Comparison of ENCODE assay signal across 9 cellular contexts in the genomic region with DNA sequence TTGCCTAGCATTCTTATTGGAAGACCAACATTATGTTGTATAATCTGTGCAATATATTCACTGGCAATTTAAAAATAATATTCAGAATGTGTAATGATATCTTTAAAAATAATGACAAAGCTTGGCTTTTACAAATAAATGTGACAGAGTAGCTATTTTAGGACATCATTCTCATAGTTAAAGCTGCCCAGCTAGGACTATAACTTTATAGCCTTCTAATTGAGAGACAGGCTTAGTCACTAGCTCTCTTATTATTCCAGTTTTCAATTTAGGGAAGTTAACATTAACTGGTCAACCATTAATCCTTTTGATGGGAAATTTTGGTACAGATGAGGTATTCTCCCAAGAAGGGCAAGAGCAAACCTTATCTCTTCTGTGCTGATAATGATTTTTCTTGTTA.
"Had no signal": no experiment of that assay in that cellular context is flagged by ENCODE, and none has a peak within 500 bp of the region (broad histone marks: within the 10 kb centered on the region; RNA-seq: fewer than 3 reads in every experiment).

No MANE protein-coding gene starts in this region.

- H3K27ac ChIP-seq: GM23248 had no signal

- DNase-seq: GM23248, GOT3, H7, H9, HCEC 1CT, HFFc6 had no signal

- H3K4me3 Mint-ChIP-seq: GM23338, H9, HFFc6 had no signal

- H3K4me1 Mint-ChIP-seq: H9 had no signal

- H3K36me3 ChIP-seq: HAP-1 had no signal

- ATAC-seq: GM23338, HCT116 had no signal

- H3K9me3 Mint-ChIP-seq: GM23338, H9 had no signal

- H3K4me1 ChIP-seq: HAP-1 had no signal

- H3K27ac Mint-ChIP-seq: GM23338, H9, HFFc6 had no signal

- H3K9me3 ChIP-seq: HAP-1 had no signal

- H3K4me3 ChIP-seq: GM23248, GM23338, HAP-1 had no signal
